22 cellular contexts compared by ENCODE assay signal in the genomic region with DNA sequence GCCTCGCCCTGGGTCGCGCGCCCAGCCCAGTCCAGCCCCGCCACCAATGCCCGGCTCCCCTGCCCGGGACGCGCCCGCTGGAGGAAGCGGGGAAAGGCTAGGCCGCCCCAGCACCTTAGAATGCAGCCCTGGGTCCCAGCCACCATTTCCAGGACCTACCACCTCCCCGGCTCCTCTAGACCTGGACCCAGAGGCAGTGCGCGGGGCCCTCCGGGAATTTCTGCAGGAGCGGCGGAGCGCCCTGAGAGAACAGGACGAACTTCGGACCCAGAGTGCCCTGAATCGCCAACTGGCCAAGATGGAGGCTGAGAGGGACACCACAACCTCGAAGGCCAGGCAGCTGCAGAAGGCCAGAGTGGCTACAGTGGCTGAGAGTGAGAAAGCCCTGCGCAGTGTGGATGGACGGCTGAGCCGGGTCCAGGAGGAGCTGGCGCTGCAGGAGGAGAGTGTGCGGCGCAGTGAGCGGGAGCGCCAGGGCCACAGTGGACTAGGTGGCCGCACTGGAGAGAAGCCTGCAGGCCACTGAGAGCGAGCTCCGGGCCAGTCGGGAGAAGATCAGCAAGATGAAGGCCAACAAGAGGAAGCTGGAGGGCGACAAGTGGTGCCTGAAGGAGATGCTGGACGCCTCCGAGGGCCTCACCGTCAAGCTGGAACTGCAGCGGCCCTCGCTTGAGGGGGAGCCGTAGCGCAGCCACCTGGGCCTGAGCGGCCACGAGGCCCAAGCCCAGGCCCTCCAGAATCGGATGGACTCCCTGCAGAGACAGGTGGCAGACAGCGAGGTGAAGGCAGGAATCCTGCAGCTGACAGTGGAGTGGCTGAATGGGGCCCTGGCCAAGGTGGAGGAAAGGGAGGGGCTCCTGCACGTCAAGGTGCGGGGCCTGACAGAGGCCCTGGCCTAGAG.
"Had no signal": no experiment of that assay in that cellular context is flagged by ENCODE, and none has a peak within 500 bp of the region (broad histone marks: within the 10 kb centered on the region; RNA-seq: fewer than 3 reads in every experiment).

No MANE protein-coding gene starts in this region.

- H3K4me3 Mint-ChIP-seq: IgD-negative memory B cell, T-cell had no signal

- H3K27ac ChIP-seq: HL-60, KMS-11, RWPE1 had no signal

- H3K4me1 Mint-ChIP-seq: IgD-negative memory B cell, T-cell had no signal

- H3K27ac Mint-ChIP-seq: IgD-negative memory B cell, T-cell had no signal

- ATAC-seq: PC-3, T-cell had no signal

- H3K9me3 ChIP-seq: SK-N-SH had no signal

- H3K4me3 ChIP-seq: K562 had no signal

- DNase-seq: Kasumi-1; MM.1S; NCI-H1105 treated with DMSO at 0.1 percent for 48 hours; NCI-H1417 treated with DMSO at 0.1 percent for 48 hours; NCI-H187; NCI-H2029; NCI-H2081 treated with DMSO at 0.1 percent for 48 hours; NCI-H2171; NCI-H2227 treated with DMSO at 0.1 percent for 48 hours; NCI-H524; NCI-H526 treated with DMSO at 0.1 percent for 48 hours; NCI-H748 treated with DMSO at 0.1 percent for 48 hours; NK-92 treated with Interleukin-12 subunit alpha and Interleukin-12 subunit beta, amount 100 ng/mL, for 24 hours; PC-3; SK-N-SH; SW 1271; T-cell had no signal

- H3K9me3 Mint-ChIP-seq: IgD-negative memory B cell, T-cell had no signal
